30 cellular contexts compared by ENCODE assay signal in genomic region chr3:24838533-24838932, GRCh38.
"Had no signal": no experiment of that assay in that cellular context is flagged by ENCODE, and none has a peak within 500 bp of the region (broad histone marks: within the 10 kb centered on the region; RNA-seq: fewer than 3 reads in every experiment).

No MANE protein-coding gene starts in this region.

- H3K4me1 ChIP-seq: foreskin keratinocyte, heart right ventricle, neural progenitor cell, right atrium auricular region, spleen, testis, tibial artery had no signal

- H3K9ac ChIP-seq: neural progenitor cell had no signal

- H3K9me3 Mint-ChIP-seq: neural progenitor cell had no signal

- H3K27me3 ChIP-seq: dorsolateral prefrontal cortex, neural progenitor cell, right atrium auricular region, spleen, testis, tibial artery had no signal

- H3K27ac Mint-ChIP-seq: memory B cell; naive B cell; natural killer cell treated with Interleukin-12 subunit alpha and Interleukin-12 subunit beta and Interleukin-15 and Interleukin-18, amount 100 ng/mL, for 72 hours; neural progenitor cell; stimulated activated memory B cell treated with anti-CD40 and anti-IgM and Interleukin-4, amounts not matched to agents 10 μg/mL and 1 μg/mL and 100 μg/mL, for 72 hours; type B pancreatic cell had no signal

- H3K4me3 ChIP-seq: dorsolateral prefrontal cortex, heart right ventricle, lung, mucosa of descending colon, neural progenitor cell, prostate gland, right atrium auricular region, skin epidermis, spleen, testis, tibial artery had no signal

- DNase-seq: dorsolateral prefrontal cortex; effector CD4-positive, alpha-beta T cell; foreskin keratinocyte; glutamatergic neuron; heart right ventricle; hippocampal formation; islet precursor cell; kidney glomerular epithelial cell; left colon; left ventricle myocardium superior; mucosa of descending colon; naive B cell; spleen; stimulated activated CD4-positive, alpha-beta T cell treated with anti-CD3 and anti-CD28 coated beads, Interleukin-4, amount 100 ng/mL, for 4 hours; stimulated activated naive CD8-positive, alpha-beta T cell treated with anti-CD3 and anti-CD28 coated beads, Interleukin-15, Interleukin-2, amounts not matched to agents 100 U/mL and 50 U/mL, for 24 hours; substantia nigra; testis; tibial artery had no signal

- H3K36me3 ChIP-seq: heart right ventricle, neural progenitor cell, prostate gland, right atrium auricular region, spleen, tibial artery had no signal

- H3K9me3 ChIP-seq: heart right ventricle, mucosa of descending colon, prostate gland, right atrium auricular region, spleen, testis, tibial artery had no signal

- FAIRE-seq: colon had no signal

- H3K36me3 Mint-ChIP-seq: memory B cell; naive B cell; natural killer cell treated with Interleukin-12 subunit alpha and Interleukin-12 subunit beta and Interleukin-15 and Interleukin-18, amount 100 ng/mL, for 72 hours; neural progenitor cell; stimulated activated memory B cell treated with anti-CD40 and anti-IgM and Interleukin-4, amounts not matched to agents 10 μg/mL and 1 μg/mL and 100 μg/mL, for 72 hours had no signal

- H3K27ac ChIP-seq: dorsolateral prefrontal cortex, epithelial cell of prostate, foreskin keratinocyte, heart right ventricle, neural progenitor cell, right atrium auricular region, skin epidermis, spleen, testis, tibial artery had no signal

- ATAC-seq: esophagus mucosa; foreskin keratinocyte; heart right ventricle; left colon; left ventricle myocardium superior; mucosa of descending colon; natural killer cell treated with Interleukin-12 subunit alpha and Interleukin-12 subunit beta and Interleukin-15 and Interleukin-18, amount 100 ng/mL, for 72 hours; stimulated activated memory B cell treated with anti-CD40 and anti-IgM and Interleukin-4, amounts not matched to agents 10 μg/mL and 1 μg/mL and 100 μg/mL, for 72 hours; stimulated activated naive CD8-positive, alpha-beta T cell treated with anti-CD3 and anti-CD28 coated beads, Interleukin-15, Interleukin-2, amounts not matched to agents 100 U/mL and 50 U/mL, for 24 hours had no signal
